Comparison of ENCODE assay signal across 13 cellular contexts in the genomic region with DNA sequence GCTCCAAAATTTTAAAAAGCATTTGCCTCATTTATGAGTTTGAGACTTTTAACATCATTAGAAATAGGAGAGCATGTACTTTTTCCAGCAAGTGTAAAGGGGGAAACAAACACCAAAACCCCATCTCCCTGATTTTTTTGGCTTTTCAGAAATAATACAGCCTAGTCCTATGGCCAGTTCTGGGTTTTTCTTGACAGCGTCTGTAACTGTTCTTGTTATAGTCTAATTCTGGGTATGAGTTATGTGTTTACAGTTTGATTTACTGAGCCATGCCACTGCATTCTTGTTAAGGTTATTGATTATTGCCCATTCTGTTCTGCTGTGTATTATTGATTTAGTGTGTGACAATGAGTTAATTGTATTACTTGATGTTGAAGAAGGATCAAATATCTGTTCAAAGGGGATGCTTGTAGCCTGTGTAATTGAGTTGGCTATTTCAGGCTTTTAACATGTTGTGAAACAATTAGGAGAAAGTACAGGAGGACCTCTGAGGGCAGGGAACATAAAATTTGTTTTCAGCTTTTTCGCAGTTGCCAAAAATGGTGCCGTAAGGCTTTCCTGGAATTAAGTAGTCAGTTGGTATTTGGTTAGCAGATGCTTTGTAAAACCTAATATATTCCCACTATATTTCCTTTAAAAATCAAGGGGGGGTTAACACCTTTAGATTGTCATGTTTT. TPM values are rescaled to one million over a fixed set of nuclear protein-coding genes. Genes with fewer than 3 reads are reported as not detected.
DNase-seq lines count a peak whose midpoint lies in the region; ATAC-seq and TF ChIP-seq lines count a peak whose summit lies in the region.
"Had no signal": no experiment of that assay in that cellular context is flagged by ENCODE, and none has a peak within 500 bp of the region (broad histone marks: within the 10 kb centered on the region; RNA-seq: fewer than 3 reads in every experiment).

No MANE protein-coding gene starts in this region.

- H3K27ac ChIP-seq in right atrium auricular region = peak overlapping the region; percentile 61 to 68

- TF ChIP-seq CTCF in right atrium auricular region (IDR thresholded peaks at IDR 0.05) = no peak
- no peak for TF ChIP-seq CTCF in lower leg skin (IDR thresholded peaks at IDR 0.05)

- intact Hi-C loops in activated T-helper 1 cell treated with anti-CD3 and anti-CD28 coated beads, Interleukin-12 subunit alpha, Interleukin-12 subunit beta, Interleukin-2, Interleukin-4 antibody, amounts not matched to agents 30 ng/mL and 10 ng/mL and 1 ng/mL, durations not matched to agents 14 hours and 24 hours and 36 hours (cut with micrococcal nuclease) = loop anchor here (1.0 kb wide), 1 partner anchor 9 kb away; no protein-coding TSS in a partner anchor
- intact Hi-C loops in lower leg skin (cut with DNase I; ENCODE audit: low total_unique reads) = no loop called here

- no peak overlapping the region for H3K4me3 Mint-ChIP-seq in activated T-helper 1 cell treated with anti-CD3 and anti-CD28 coated beads, Interleukin-12 subunit alpha, Interleukin-12 subunit beta, Interleukin-2, Interleukin-4 antibody, amounts not matched to agents 30 ng/mL and 10 ng/mL and 1 ng/mL, durations not matched to agents 14 hours and 24 hours and 36 hours
- peak overlapping the region; percentile 3 to 24 for H3K4me3 Mint-ChIP-seq in stimulated activated naive CD8-positive, alpha-beta T cell treated with anti-CD3 and anti-CD28 coated beads, Interleukin-15, amount 100 ng/mL, for 72 hours

- no peak for ATAC-seq in stimulated activated naive CD8-positive, alpha-beta T cell treated with anti-CD3 and anti-CD28 coated beads, Interleukin-15, amount 100 ng/mL, for 72 hours

- H3K9me3 ChIP-seq in right atrium auricular region = no peaks in the 10 kb centered on the region
- H3K9me3 ChIP-seq: SK-N-SH, spleen had no signal

- no peaks in the 10 kb centered on the region for H3K27me3 Mint-ChIP-seq in activated T-helper 1 cell treated with anti-CD3 and anti-CD28 coated beads, Interleukin-12 subunit alpha, Interleukin-12 subunit beta, Interleukin-2, Interleukin-4 antibody, amounts not matched to agents 30 ng/mL and 10 ng/mL and 1 ng/mL, durations not matched to agents 14 hours and 24 hours and 36 hours (ENCODE audit: insufficient read depth)
- H3K27me3 Mint-ChIP-seq in stimulated activated naive CD8-positive, alpha-beta T cell treated with anti-CD3 and anti-CD28 coated beads, Interleukin-15, amount 100 ng/mL, for 72 hours = no peaks in the 10 kb centered on the region

- peaks cover 0 to 68% of the 10 kb centered on the region in 2 donors for H3K4me1 ChIP-seq in right atrium auricular region

- H3K9me3 Mint-ChIP-seq in activated T-helper 1 cell treated with anti-CD3 and anti-CD28 coated beads, Interleukin-12 subunit alpha, Interleukin-12 subunit beta, Interleukin-2, Interleukin-4 antibody, amounts not matched to agents 30 ng/mL and 10 ng/mL and 1 ng/mL, durations not matched to agents 14 hours and 24 hours and 36 hours = no peaks in the 10 kb centered on the region
- H3K9me3 Mint-ChIP-seq in stimulated activated naive CD8-positive, alpha-beta T cell treated with anti-CD3 and anti-CD28 coated beads, Interleukin-15, amount 100 ng/mL, for 72 hours = no peaks in the 10 kb centered on the region

- peaks cover 18% of the 10 kb centered on the region for H3K36me3 Mint-ChIP-seq in activated T-helper 1 cell treated with anti-CD3 and anti-CD28 coated beads, Interleukin-12 subunit alpha, Interleukin-12 subunit beta, Interleukin-2, Interleukin-4 antibody, amounts not matched to agents 30 ng/mL and 10 ng/mL and 1 ng/mL, durations not matched to agents 14 hours and 24 hours and 36 hours (ENCODE audit: low read depth)

- H3K4me3 ChIP-seq in right atrium auricular region = no peak overlapping the region
- no peak overlapping the region for H3K4me3 ChIP-seq in lower leg skin (ENCODE audit: low read depth, poor library complexity, severe bottlenecking)
- H3K4me3 ChIP-seq: spleen had no signal

- TF ChIP-seq POLR2A in lower leg skin (IDR thresholded peaks at IDR 0.05) = no peak

- peak overlapping the region; percentile 50 for H3K27ac Mint-ChIP-seq in activated T-helper 1 cell treated with anti-CD3 and anti-CD28 coated beads, Interleukin-12 subunit alpha, Interleukin-12 subunit beta, Interleukin-2, Interleukin-4 antibody, amounts not matched to agents 30 ng/mL and 10 ng/mL and 1 ng/mL, durations not matched to agents 14 hours and 24 hours and 36 hours
- H3K27ac Mint-ChIP-seq in stimulated activated naive CD8-positive, alpha-beta T cell treated with anti-CD3 and anti-CD28 coated beads, Interleukin-15, amount 100 ng/mL, for 72 hours = peak overlapping the region in 1 of 2 donors; percentile 78

- DNase-seq in NCI-H748 (lab: John Stamatoyannopoulos, UW; ENCODE audit: unreplicated experiment) (peak; percentile 40), NCI-H748 treated with DMSO at 0.1 percent for 48 hours (lab: John Stamatoyannopoulos, UW) (no peak), right atrium auricular region (ENCODE audit: low spot score) (no peak), cortex of kidney (lab: John Stamatoyannopoulos, UW) (no peak), lower leg skin (ENCODE audit: low spot score in 2 of 2) (no peak), A172 (ENCODE audit: low spot score) (no peak)
- DNase-seq in activated T-helper 1 cell treated with anti-CD3 and anti-CD28 coated beads, Interleukin-12 subunit alpha, Interleukin-12 subunit beta, Interleukin-2, Interleukin-4 antibody, amounts not matched to agents 30 ng/mL and 10 ng/mL and 1 ng/mL, durations not matched to agents 14 hours and 24 hours and 36 hours (ENCODE audit: low spot score) = no peak
- no peak for DNase-seq in stimulated activated naive CD8-positive, alpha-beta T cell treated with anti-CD3 and anti-CD28 coated beads, Interleukin-15, amount 100 ng/mL, for 72 hours
- DNase-seq: 8988T, caudate nucleus, mesenchymal stem cell, SK-N-SH, spleen had no signal

- H3K36me3 ChIP-seq in right atrium auricular region = no peaks in the 10 kb centered on the region

- H3K27me3 ChIP-seq in right atrium auricular region = no peaks in the 10 kb centered on the region
- H3K27me3 ChIP-seq: spleen had no signal

- 70 to 71% methylated on average over 3 of the region's 3 CpGs for WGBS in lower leg skin, 2 donors

- H3K4me1 Mint-ChIP-seq in activated T-helper 1 cell treated with anti-CD3 and anti-CD28 coated beads, Interleukin-12 subunit alpha, Interleukin-12 subunit beta, Interleukin-2, Interleukin-4 antibody, amounts not matched to agents 30 ng/mL and 10 ng/mL and 1 ng/mL, durations not matched to agents 14 hours and 24 hours and 36 hours (ENCODE audit: low read depth) = peaks cover 64% of the 10 kb centered on the region
- H3K4me1 Mint-ChIP-seq in stimulated activated naive CD8-positive, alpha-beta T cell treated with anti-CD3 and anti-CD28 coated beads, Interleukin-15, amount 100 ng/mL, for 72 hours = peaks cover 74% of the 10 kb centered on the region

RNA-seq across cellular contexts. Expression of a gene that starts 46.1 kb away (rescaled TPM):
- 295 and 308 TPM in 2 replicates for total RNA-seq in activated T-helper 1 cell treated with anti-CD3 and anti-CD28 coated beads, Interleukin-12 subunit alpha, Interleukin-12 subunit beta, Interleukin-2, Interleukin-4 antibody, amounts not matched to agents 30 ng/mL and 10 ng/mL and 1 ng/mL, durations not matched to agents 14 hours and 24 hours and 36 hours
- total RNA-seq in right atrium auricular region = 100 to 1,000 TPM; 199 to 327 TPM
- 100 to 1,000 TPM; 152 to 286 (median 228) TPM for total RNA-seq in lower leg skin
- total RNA-seq in A172 (2014; rRNA removed; shearing (Covaris generic)) = 137 and 161 TPM in 2 replicates
